In genomic region chr10:116015922-116016321, GRCh38 we compare ENCODE assay signal across 23 cellular contexts.
"Had no signal": no experiment of that assay in that cellular context is flagged by ENCODE, and none has a peak within 500 bp of the region (broad histone marks: within the 10 kb centered on the region; RNA-seq: fewer than 3 reads in every experiment).

No MANE protein-coding gene starts in this region.

- H3K27ac ChIP-seq: HL-60, KMS-11 had no signal

- H3K27ac Mint-ChIP-seq: IgD-negative memory B cell had no signal

- H3K4me1 Mint-ChIP-seq: IgD-negative memory B cell had no signal

- H3K4me3 Mint-ChIP-seq: IgD-negative memory B cell had no signal

- H3K9ac ChIP-seq: KMS-11, SK-N-SH had no signal

- H3K36me3 Mint-ChIP-seq: IgD-negative memory B cell had no signal

- H3K27me3 Mint-ChIP-seq: IgD-negative memory B cell had no signal

- DNase-seq: Kasumi-1, MV-4-11, NCI-H1048, NCI-H1105, NCI-H1417, NCI-H1436 treated with DMSO at 0.1 percent for 48 hours, NCI-H1694, NCI-H187 treated with DMSO at 0.1 percent for 48 hours, NCI-H2029 treated with DMSO at 0.1 percent for 48 hours, NCI-H2227 treated with DMSO at 0.1 percent for 48 hours, NCI-H446, NCI-H510A, NCI-H524 treated with DMSO at 0.1 percent for 48 hours, NCI-H69, NCI-H774, RPMI8226, SHP77, SK-N-SH, SW 1271 had no signal

- H3K4me2 ChIP-seq: KMS-11, SK-N-SH had no signal

- H3K4me3 ChIP-seq: K562 had no signal

- H3K9me3 ChIP-seq: SK-N-SH had no signal
